Comparison of ENCODE assay signal across 17 cellular contexts in genomic region chr6:115363379-115363778, GRCh38.
A peak's percentile ranks its signal among the peaks of the same experiment; 100 is the strongest.
DNase-seq lines count a peak whose midpoint lies in the region; ATAC-seq lines count a peak whose summit lies in the region.
"Had no signal": no experiment of that assay in that cellular context is flagged by ENCODE, and none has a peak within 500 bp of the region (broad histone marks: within the 10 kb centered on the region; RNA-seq: fewer than 3 reads in every experiment).

No MANE protein-coding gene starts in this region.

- DNase-seq in MV-4-11 (lab: John Stamatoyannopoulos, UW), result peak; percentile 56
- no peak for DNase-seq in G401 (ENCODE audit: low spot score)
- DNase-seq in inferior parietal cortex (ENCODE audit: extremely low spot score), result no peak
- DNase-seq in H7, result no peak
- DNase-seq in HuH-7.5 (ENCODE audit: low spot score), result no peak
- DNase-seq: activated naive CD8-positive, alpha-beta T cell treated with anti-CD3 and anti-CD28 coated beads for 36 hours; CD4-positive, alpha-beta memory T cell; NCI-H1417 treated with DMSO at 0.1 percent for 48 hours; occipital lobe; SHP77; spleen; testis had no signal

- no peak overlapping the region for H3K4me3 ChIP-seq in H7 (ENCODE audit: insufficient read depth, low read depth, low read length)
- H3K4me3 ChIP-seq: esophagus muscularis mucosa, GM23338, spleen, testis had no signal

- in situ Hi-C loops in G401 (cut with HindIII; ENCODE audit: low sequenced_read_pairs), result no loop called here

- H3K36me3 ChIP-seq in H7 (replicated peaks; ENCODE audit: control insufficient read depth, insufficient read depth, low read length), result no peaks in the 10 kb centered on the region
- H3K36me3 ChIP-seq: esophagus muscularis mucosa, spleen had no signal

- no peaks in the 10 kb centered on the region for H3K27me3 ChIP-seq in H7 (ENCODE audit: control insufficient read depth, insufficient read depth, low read length)
- H3K27me3 ChIP-seq: esophagus muscularis mucosa, spleen, testis had no signal

- ATAC-seq in GM18909 (IDR thresholded peaks at IDR 0.05; ENCODE audit: poor library complexity, unreplicated experiment) (peak; percentile 90), GM21529 (IDR thresholded peaks at IDR 0.05; ENCODE audit: unreplicated experiment) (peak; percentile 84), HG03025 (IDR thresholded peaks at IDR 0.05; ENCODE audit: low FRiP score, unreplicated experiment) (peak; percentile 95)
- ATAC-seq: GM23338 had no signal
